Comparison of ENCODE assay signal across 13 cellular contexts in the genomic region with DNA sequence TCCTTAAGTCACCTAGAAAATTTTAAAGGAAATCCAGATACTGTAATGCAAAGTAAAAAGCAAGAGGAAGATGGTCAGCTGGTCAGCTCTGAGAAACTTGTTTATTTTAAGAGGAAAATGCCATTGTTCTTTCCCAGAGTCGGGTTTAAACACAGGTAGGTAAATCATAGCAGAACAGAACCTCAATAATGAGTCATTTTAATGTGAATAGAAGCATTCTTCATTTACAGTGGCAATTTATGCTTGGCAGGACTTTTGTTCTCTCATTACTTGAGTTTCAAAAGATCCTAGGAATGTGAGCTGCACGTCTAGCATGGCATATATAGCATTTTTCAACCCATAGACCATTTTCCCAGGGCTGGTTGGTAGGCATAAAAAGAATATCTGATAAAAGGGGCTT.
DNase-seq lines count a peak whose midpoint lies in the region; ATAC-seq and TF ChIP-seq lines count a peak whose summit lies in the region.
"Had no signal": no experiment of that assay in that cellular context is flagged by ENCODE, and none has a peak within 500 bp of the region (broad histone marks: within the 10 kb centered on the region; RNA-seq: fewer than 3 reads in every experiment).

No MANE protein-coding gene starts in this region.

- ATAC-seq in sciatic nerve (no peak), HG03378 (IDR thresholded peaks at IDR 0.05; ENCODE audit: unreplicated experiment) (no peak)
- ATAC-seq: CD8-positive, alpha-beta T cell had no signal

- DNase-seq in LoVo (ENCODE audit: low spot score) (peak; percentile 6), astrocyte of the hippocampus (ENCODE audit: low read depth, low spot score) (peak; percentile 81), iris pigment epithelial cell (ENCODE audit: low read depth) (peak; percentile 31), retinal pigment epithelial cell (ENCODE audit: low read depth) (peak; percentile 78), sciatic nerve (ENCODE audit: low spot score) (no peak), NCI-H526 (lab: John Stamatoyannopoulos, UW) (no peak)
- DNase-seq: CD8-positive, alpha-beta T cell; DMS79 treated with DMSO at 0.1 percent for 48 hours; GDM1; NCI-H2227 treated with DMSO at 0.1 percent for 48 hours; NCI-H524 treated with DMSO at 0.1 percent for 48 hours; RPMI8226 had no signal

- no peak overlapping the region for H3K4me3 ChIP-seq in retinal pigment epithelial cell (ENCODE audit: low read length)

- intact Hi-C loops in sciatic nerve (cut with DNase I) = no loop called here

- TF ChIP-seq CTCF in retinal pigment epithelial cell (conservative IDR thresholded peaks at IDR 0.05; ENCODE audit: low read depth, low read length) = no peak

Comparison
In these comparisons a context has a peak if more than half of its experiments do, and no peak if none do; other contexts are left out.
1. DNase-seq: peak in LoVo (single experiment), astrocyte of the hippocampus (single experiment), iris pigment epithelial cell (single experiment) and retinal pigment epithelial cell (single experiment); none in sciatic nerve (single experiment) and NCI-H526 (0 of 2).